In genomic region chr2:96760036-96760985, GRCh38 we compare ENCODE assay signal across 8 cellular contexts. TPM values are rescaled to one million over a fixed set of nuclear protein-coding genes. Genes with fewer than 3 reads are reported as not detected.
DNase-seq lines count a peak whose midpoint lies in the region; TF ChIP-seq lines count a peak whose summit lies in the region.

Gene CNNM4 (plus strand): TSS chr2:96760902. CDS start chr2:96761000, 98 bp downstream.

- peaks cover 6% of the 10 kb centered on the region for H3K27me3 Mint-ChIP-seq in neural progenitor cell (ENCODE audit: insufficient read depth, low read depth)

- in situ Hi-C loops in HAP-1 (cut with MboI; ENCODE audit: low sequenced_read_pairs) = no loop called here

- peaks cover 50% of the 10 kb centered on the region for H3F3A ChIP-seq in neural progenitor cell (ENCODE audit: low read depth)

- no peak within 1 kb of the TSS for H3K27ac ChIP-seq in neural progenitor cell
- H3K27ac ChIP-seq in stomach smooth muscle (ENCODE audit: low read length) = peak within 1 kb of the TSS; percentile 64

- H3K4me3 ChIP-seq in HAP-1 (peak within 1 kb of the TSS; percentile 70), MG63 (peak within 1 kb of the TSS; percentile 49), foreskin fibroblast (ENCODE audit: low read depth in 1 of 2, low read length in 2 of 2) (peak within 1 kb of the TSS; percentile 66 to 93), neural progenitor cell (peak within 1 kb of the TSS; percentile 69), stomach smooth muscle (ENCODE audit: low read length in 2 of 2) (peak within 1 kb of the TSS; percentile 95 to 99)

- H3K4me3 Mint-ChIP-seq in neural progenitor cell = peak within 1 kb of the TSS; percentile 85

- TF ChIP-seq CTCF in foreskin fibroblast (IDR thresholded peaks at IDR 0.05; ENCODE audit: low read depth, low read length) = no peak
- TF ChIP-seq CTCF in neural progenitor cell (IDR thresholded peaks at IDR 0.05) = no peak

- H3K27ac Mint-ChIP-seq in neural progenitor cell = peak within 1 kb of the TSS; percentile 37

- no peaks in the 10 kb centered on the region; the same call in 1 of the 2 replicates for H3K27me3 ChIP-seq in HAP-1 (ENCODE audit: low read depth)
- H3K27me3 ChIP-seq in MG63 = no peaks in the 10 kb centered on the region
- no peaks in the 10 kb centered on the region for H3K27me3 ChIP-seq in neural progenitor cell
- no peaks in the 10 kb centered on the region for H3K27me3 ChIP-seq in stomach smooth muscle (ENCODE audit: control insufficient read depth in 1 of 2, insufficient read depth in 2 of 2, low read length in 2 of 2)

- no peaks in the 10 kb centered on the region for H3K36me3 Mint-ChIP-seq in neural progenitor cell

- H3K36me3 ChIP-seq in ES-I3 (ENCODE audit: insufficient read depth, low read length) (no peaks in the 10 kb centered on the region), HAP-1 (replicated peaks) (no peaks in the 10 kb centered on the region), MG63 (no peaks in the 10 kb centered on the region), neural progenitor cell (no peaks in the 10 kb centered on the region), stomach smooth muscle (ENCODE audit: control insufficient read depth in 2 of 2, insufficient read depth in 2 of 2, low read length in 2 of 2) (no peaks in the 10 kb centered on the region)

- peak; percentile 94 to 96 for DNase-seq in HAP-1 (ENCODE audit: low spot score in 2 of 2)
- peak; percentile 95 for DNase-seq in MG63
- peak; percentile 85 to 88 for DNase-seq in SHP77 (lab: John Stamatoyannopoulos, UW)
- peak; percentile 85 for DNase-seq in activated gamma-delta T cell (lab: John Stamatoyannopoulos, UW)
- DNase-seq in foreskin fibroblast = peak; percentile 93 to 98
- DNase-seq in neural progenitor cell (ENCODE audit: low spot score) = peak; percentile 97

- no peaks in the 10 kb centered on the region for H3K9me3 Mint-ChIP-seq in neural progenitor cell

- H3K9ac ChIP-seq in ES-I3 (ENCODE audit: low read depth, low read length) = peak within 1 kb of the TSS; percentile 54
- H3K9ac ChIP-seq in neural progenitor cell = no peak within 1 kb of the TSS
- H3K9ac ChIP-seq in stomach smooth muscle (ENCODE audit: low read length in 2 of 2) = peak within 1 kb of the TSS; percentile 78 to 85

- H3K4me1 ChIP-seq in ES-I3 (ENCODE audit: insufficient read depth, low read length) (peaks cover 14% of the 10 kb centered on the region), HAP-1 (peaks cover 18% of the 10 kb centered on the region), neural progenitor cell (peaks cover 37% of the 10 kb centered on the region), stomach smooth muscle (ENCODE audit: control insufficient read depth, insufficient read depth, low read length) (peaks cover 41% of the 10 kb centered on the region)

- H3K9me3 ChIP-seq in ES-I3 (ENCODE audit: control insufficient read depth, insufficient read depth, low read length) = no peaks in the 10 kb centered on the region
- H3K9me3 ChIP-seq in HAP-1 = no peaks in the 10 kb centered on the region
- H3K9me3 ChIP-seq in MG63 = no peaks in the 10 kb centered on the region
- H3K9me3 ChIP-seq in neural progenitor cell (ENCODE audit: low read depth) = no peaks in the 10 kb centered on the region
- H3K9me3 ChIP-seq in stomach smooth muscle (ENCODE audit: control insufficient read depth in 2 of 2, low read length in 2 of 2) = no peaks in the 10 kb centered on the region

- peaks cover 36% of the 10 kb centered on the region for H3K79me2 ChIP-seq in neural progenitor cell (ENCODE audit: low read depth)

- H3K4me1 Mint-ChIP-seq in neural progenitor cell = peaks cover 48% of the 10 kb centered on the region

- H2AFZ ChIP-seq in neural progenitor cell (replicated peaks) = peak within 1 kb of the TSS; percentile 81

- H3K4me2 ChIP-seq in neural progenitor cell = peak within 1 kb of the TSS; percentile 83

- peaks cover 14% of the 10 kb centered on the region for H4K20me1 ChIP-seq in neural progenitor cell (ENCODE audit: low read depth)

RNA-seq across cellular contexts. Expression of gene CNNM4, which starts in this region (rescaled TPM):
- total RNA-seq in MG63 (2014; rRNA removed; shearing (Covaris generic); ENCODE audit: low replicate concordance) = 1.8 and 3.9 TPM in 2 replicates
- total RNA-seq in neural progenitor cell (ENCODE audit: low replicate concordance) = 15.5 and 24.4 TPM in 2 replicates
